In genomic region chr9:127580371-127580770, GRCh38 we compare ENCODE assay signal across 19 cellular contexts. TPM values are rescaled to one million over a fixed set of nuclear protein-coding genes. Genes with fewer than 3 reads are reported as not detected.
DNase-seq lines count a peak whose midpoint lies in the region; ATAC-seq, FAIRE-seq and TF ChIP-seq lines count a peak whose summit lies in the region.
"Had no signal": no experiment of that assay in that cellular context is flagged by ENCODE, and none has a peak within 500 bp of the region (broad histone marks: within the 10 kb centered on the region; RNA-seq: fewer than 3 reads in every experiment).

No MANE protein-coding gene starts in this region.

- peaks cover 60% of the 10 kb centered on the region for H3K4me1 Mint-ChIP-seq in activated CD4-positive, alpha-beta memory T cell treated with anti-CD3 and anti-CD28 coated beads, Interleukin-2, amount 10 ng/mL, durations not matched to agents 7 days and 5 days
- H3K4me1 Mint-ChIP-seq in activated CD4-positive, alpha-beta memory T cell treated with anti-CD3 and anti-CD28 coated beads for 36 hours (ENCODE audit: low read depth): peaks cover 22% of the 10 kb centered on the region
- H3K4me1 Mint-ChIP-seq: activated B cell treated with CpG ODN at 0.5 μM for 24 hours had no signal

- no peak for TF ChIP-seq CTCF in Panc1 (IDR thresholded peaks at IDR 0.05)
- TF ChIP-seq CTCF in fibroblast of lung (conservative IDR thresholded peaks at IDR 0.05 in 1 of 2, IDR thresholded peaks at IDR 0.05 in 1 of 2; ENCODE audit: low read depth in 1 of 2, low read length in 2 of 2): no peak
- no peak for TF ChIP-seq CTCF in transverse colon (IDR thresholded peaks at IDR 0.05)
- no peak for TF ChIP-seq CTCF in kidney (IDR thresholded peaks at IDR 0.05; ENCODE audit: borderline replicate concordance, extremely low read depth, insufficient read depth)

- FAIRE-seq in kidney (lab: Jason Lieb, UNC): no peak
- FAIRE-seq: K562 had no signal

- H3K27ac Mint-ChIP-seq in activated CD4-positive, alpha-beta memory T cell treated with anti-CD3 and anti-CD28 coated beads, Interleukin-2, amount 10 ng/mL, durations not matched to agents 7 days and 5 days: peak overlapping the region; percentile 92
- H3K27ac Mint-ChIP-seq in activated CD4-positive, alpha-beta memory T cell treated with anti-CD3 and anti-CD28 coated beads for 36 hours: no peak overlapping the region
- H3K27ac Mint-ChIP-seq: activated B cell treated with CpG ODN at 0.5 μM for 24 hours; activated naive CD4-positive, alpha-beta T cell treated with anti-CD3 and anti-CD28 coated beads, Interleukin-2, amount 50 U/mL, for 24 hours; stimulated activated memory B cell treated with anti-CD40 and anti-IgM and Interleukin-4, amounts not matched to agents 10 μg/mL and 1 μg/mL and 100 μg/mL, for 72 hours had no signal

- H3K9me3 Mint-ChIP-seq in activated CD4-positive, alpha-beta memory T cell treated with anti-CD3 and anti-CD28 coated beads, Interleukin-2, amount 10 ng/mL, durations not matched to agents 7 days and 5 days: no peaks in the 10 kb centered on the region
- no peaks in the 10 kb centered on the region for H3K9me3 Mint-ChIP-seq in activated CD4-positive, alpha-beta memory T cell treated with anti-CD3 and anti-CD28 coated beads for 36 hours
- H3K9me3 Mint-ChIP-seq: activated B cell treated with CpG ODN at 0.5 μM for 24 hours; activated naive CD4-positive, alpha-beta T cell treated with anti-CD3 and anti-CD28 coated beads, Interleukin-2, amount 50 U/mL, for 24 hours; stimulated activated memory B cell treated with anti-CD40 and anti-IgM and Interleukin-4, amounts not matched to agents 10 μg/mL and 1 μg/mL and 100 μg/mL, for 72 hours; T-cell had no signal

- BruUV-seq in Panc1 (replicated peaks; lab: Mats Ljungman, UMichigan): no TSS peak

- no peak for DNase-seq in activated CD4-positive, alpha-beta memory T cell treated with anti-CD3 and anti-CD28 coated beads, Interleukin-2, amount 10 ng/mL, durations not matched to agents 7 days and 5 days
- no peak for DNase-seq in activated CD4-positive, alpha-beta memory T cell treated with anti-CD3 and anti-CD28 coated beads for 36 hours
- DNase-seq in Panc1 (ENCODE audit: low read depth, low spot score) (no peak), fibroblast of lung (ENCODE audit: low read depth in 2 of 2) (no peak), transverse colon (no peak), kidney (no peak), nucleus accumbens (lab: John Stamatoyannopoulos, UW) (no peak)
- DNase-seq: activated B cell treated with CpG ODN at 0.5 μM for 24 hours, GOT3, NCI-H1048, NCI-H774, ovary, T-cell had no signal

- peak overlapping the region; percentile 17; the same call in 1 of the 2 replicates for H3K27ac ChIP-seq in Panc1 (ENCODE audit: low read length)
- peak overlapping the region; percentile 25 for H3K27ac ChIP-seq in fibroblast of lung (ENCODE audit: insufficient read depth, low read length)
- H3K27ac ChIP-seq in transverse colon: peak overlapping the region; percentile 79 to 92 (median 88)
- no peak overlapping the region for H3K27ac ChIP-seq in kidney (ENCODE audit: low read depth in 2 of 2, low read length in 2 of 2)
- H3K27ac ChIP-seq: cardiac muscle cell, HL-60 had no signal

- no peaks in the 10 kb centered on the region for H3K27me3 Mint-ChIP-seq in activated CD4-positive, alpha-beta memory T cell treated with anti-CD3 and anti-CD28 coated beads, Interleukin-2, amount 10 ng/mL, durations not matched to agents 7 days and 5 days
- peaks cover 2% of the 10 kb centered on the region for H3K27me3 Mint-ChIP-seq in activated CD4-positive, alpha-beta memory T cell treated with anti-CD3 and anti-CD28 coated beads for 36 hours
- H3K27me3 Mint-ChIP-seq: activated naive CD4-positive, alpha-beta T cell treated with anti-CD3 and anti-CD28 coated beads, Interleukin-2, amount 50 U/mL, for 24 hours; T-cell had no signal

- H3K36me3 ChIP-seq in Panc1 (ENCODE audit: control insufficient read depth, insufficient read depth, low read length) (no peaks in the 10 kb centered on the region), fibroblast of lung (ENCODE audit: control insufficient read depth, insufficient read depth, low read length) (no peaks in the 10 kb centered on the region), transverse colon (no peaks in the 10 kb centered on the region), kidney (ENCODE audit: control insufficient read depth in 1 of 2, insufficient read depth in 2 of 2, low read length in 2 of 2) (no peaks in the 10 kb centered on the region)
- H3K36me3 ChIP-seq: cardiac muscle cell, ovary had no signal

- H3K36me3 Mint-ChIP-seq in activated CD4-positive, alpha-beta memory T cell treated with anti-CD3 and anti-CD28 coated beads, Interleukin-2, amount 10 ng/mL, durations not matched to agents 7 days and 5 days (ENCODE audit: low read depth): peaks cover 32% of the 10 kb centered on the region
- no peaks in the 10 kb centered on the region for H3K36me3 Mint-ChIP-seq in activated CD4-positive, alpha-beta memory T cell treated with anti-CD3 and anti-CD28 coated beads for 36 hours
- H3K36me3 Mint-ChIP-seq: activated naive CD4-positive, alpha-beta T cell treated with anti-CD3 and anti-CD28 coated beads, Interleukin-2, amount 50 U/mL, for 24 hours; stimulated activated memory B cell treated with anti-CD40 and anti-IgM and Interleukin-4, amounts not matched to agents 10 μg/mL and 1 μg/mL and 100 μg/mL, for 72 hours; T-cell had no signal

- no peak overlapping the region for H3K4me3 ChIP-seq in Panc1 (ENCODE audit: low read depth in 2 of 2, low read length in 2 of 2)
- H3K4me3 ChIP-seq in fibroblast of lung (replicated peaks in 1 of 4; ENCODE audit: control extremely low read depth in 1 of 4, insufficient read depth in 1 of 4, low read depth in 3 of 4, low read length in 4 of 4): no peak overlapping the region
- H3K4me3 ChIP-seq in transverse colon: no peak overlapping the region
- no peak overlapping the region for H3K4me3 ChIP-seq in kidney (ENCODE audit: low read length in 2 of 2)
- H3K4me3 ChIP-seq: cardiac muscle cell, K562, ovary had no signal

- H3K9me3 ChIP-seq in Panc1 (ENCODE audit: control insufficient read depth, insufficient read depth, low read depth, low read length): no peaks in the 10 kb centered on the region
- H3K9me3 ChIP-seq in fibroblast of lung (ENCODE audit: control insufficient read depth, insufficient read depth, low read depth, low read length): no peaks in the 10 kb centered on the region
- H3K9me3 ChIP-seq in transverse colon: no peaks in the 10 kb centered on the region
- no peaks in the 10 kb centered on the region for H3K9me3 ChIP-seq in kidney (ENCODE audit: control insufficient read depth in 1 of 2, low read length in 2 of 2)
- H3K9me3 ChIP-seq: ovary had no signal

- POLR2A ChIA-PET in activated CD4-positive, alpha-beta memory T cell treated with anti-CD3 and anti-CD28 coated beads, Interleukin-2, amount 10 ng/mL, durations not matched to agents 7 days and 5 days (lab: Charles Lee): interaction anchor here (1.1 to 5.1 kb wide), 4 partner anchors 10 to 54 kb away, joined by 4 to 65 read pairs (median 24); no protein-coding TSS in a partner anchor
- POLR2A ChIA-PET in activated CD4-positive, alpha-beta memory T cell treated with anti-CD3 and anti-CD28 coated beads for 36 hours (lab: Charles Lee): no interaction called here
- POLR2A ChIA-PET in Panc1 (lab: Charles Lee): no interaction called here

- H2AFZ ChIP-seq in fibroblast of lung (ENCODE audit: low read length): no peak overlapping the region

- H3K4me1 ChIP-seq in Panc1 (ENCODE audit: control insufficient read depth, insufficient read depth, low read length): peaks cover 16% of the 10 kb centered on the region; the same call in 1 of the 2 replicates
- peaks cover 19% of the 10 kb centered on the region for H3K4me1 ChIP-seq in fibroblast of lung (ENCODE audit: control insufficient read depth, extremely low read depth, insufficient read depth, low read length)
- H3K4me1 ChIP-seq in transverse colon: peaks cover 19 to 46% (median 30%) of the 10 kb centered on the region in 4 donors
- peaks cover 0 to 12% of the 10 kb centered on the region in 2 donors for H3K4me1 ChIP-seq in kidney (ENCODE audit: control insufficient read depth in 1 of 2, insufficient read depth in 1 of 2, low read depth in 1 of 2, low read length in 2 of 2)

- ATAC-seq in Panc1 (no peak), GM18870 (IDR thresholded peaks at IDR 0.05; ENCODE audit: unreplicated experiment) (no peak)
- ATAC-seq: stimulated activated memory B cell treated with anti-CD40 and anti-IgM and Interleukin-4, amounts not matched to agents 10 μg/mL and 1 μg/mL and 100 μg/mL, for 72 hours; T-cell had no signal

- no peak overlapping the region for H3K9ac ChIP-seq in fibroblast of lung (ENCODE audit: insufficient read depth, low read length)
- H3K9ac ChIP-seq in kidney (ENCODE audit: low read length in 2 of 2): no peak overlapping the region

- no peaks in the 10 kb centered on the region for H3K27me3 ChIP-seq in Panc1 (ENCODE audit: control insufficient read depth, insufficient read depth, low read length)
- no peaks in the 10 kb centered on the region for H3K27me3 ChIP-seq in fibroblast of lung (ENCODE audit: control insufficient read depth, insufficient read depth, low read length)
- no peaks in the 10 kb centered on the region for H3K27me3 ChIP-seq in transverse colon
- H3K27me3 ChIP-seq: cardiac muscle cell, ovary had no signal

- no peaks in the 10 kb centered on the region for H4K20me1 ChIP-seq in fibroblast of lung (ENCODE audit: control insufficient read depth, extremely low read depth, insufficient read depth, low read length)

- H3K4me3 Mint-ChIP-seq in activated CD4-positive, alpha-beta memory T cell treated with anti-CD3 and anti-CD28 coated beads, Interleukin-2, amount 10 ng/mL, durations not matched to agents 7 days and 5 days: peak overlapping the region; percentile 82
- H3K4me3 Mint-ChIP-seq in activated CD4-positive, alpha-beta memory T cell treated with anti-CD3 and anti-CD28 coated beads for 36 hours: no peak overlapping the region
- H3K4me3 Mint-ChIP-seq: activated B cell treated with CpG ODN at 0.5 μM for 24 hours; activated naive CD4-positive, alpha-beta T cell treated with anti-CD3 and anti-CD28 coated beads, Interleukin-2, amount 50 U/mL, for 24 hours; stimulated activated memory B cell treated with anti-CD40 and anti-IgM and Interleukin-4, amounts not matched to agents 10 μg/mL and 1 μg/mL and 100 μg/mL, for 72 hours; T-cell had no signal

- CTCF ChIA-PET in activated CD4-positive, alpha-beta memory T cell treated with anti-CD3 and anti-CD28 coated beads, Interleukin-2, amount 10 ng/mL, durations not matched to agents 7 days and 5 days (lab: Charles Lee): interaction anchor here (0.8 to 3.5 kb wide), 2 partner anchors 55 to 154 kb away, joined by 4 to 11 read pairs; partner anchors contain the start of gene TOR2A
- CTCF ChIA-PET in activated CD4-positive, alpha-beta memory T cell treated with anti-CD3 and anti-CD28 coated beads for 36 hours (lab: Charles Lee): interaction anchor here (0.9 to 3.0 kb wide), 5 partner anchors 12 to 366 kb away, joined by 3 to 12 read pairs (median 3); partner anchors contain the start of gene TOR2A
- CTCF ChIA-PET in Panc1 (lab: Charles Lee): interaction anchor here (0.7 kb wide), 1 partner anchor 186 kb away, joined by 3 read pairs; no protein-coding TSS in a partner anchor

- H3K4me2 ChIP-seq in fibroblast of lung (ENCODE audit: extremely low read depth, insufficient read depth, low read length): peak overlapping the region; percentile 21

- intact Hi-C loops in activated CD4-positive, alpha-beta memory T cell treated with anti-CD3 and anti-CD28 coated beads for 36 hours (cut with micrococcal nuclease): no loop called here
- intact Hi-C loops in Panc1 (cut with micrococcal nuclease; ENCODE audit: unreplicated experiment) (loop anchor here (10.0 kb wide), 1 partner anchor 154 kb away; the partner anchor contains the start of gene TOR2A), transverse colon (cut with DNase I; ENCODE audit: low total_unique reads) (no loop called here), kidney (cut with DNase I) (no loop called here)

- 83% methylated on average over 8 of the region's 8 CpGs; no CpG with 5 or more reads in 1 of the 2 donors for WGBS in transverse colon (ENCODE audit: low coverage in 1 of 2), 2 donors

- H3K79me2 ChIP-seq in fibroblast of lung (ENCODE audit: control insufficient read depth, insufficient read depth, low read length): peaks cover 31% of the 10 kb centered on the region

- no peak for TF ChIP-seq POLR2A in transverse colon (IDR thresholded peaks at IDR 0.05)

- in situ Hi-C loops in Panc1 (cut with HindIII; ENCODE audit: low pct_unique_long_range_greater_than_20kb, low sequenced_read_pairs): no loop called here
- in situ Hi-C loops in transverse colon (cut with MboI; ENCODE audit: low pct_ligation_motif_present in 1 of 4, low pct_unique_long_range_greater_than_20kb in 1 of 4, low sequenced_read_pairs in 3 of 4): loop anchor here in 3 of 4 donors (10.0 to 25.0 kb wide), 4 partner anchors 76 to 332 kb away; partner anchors contain the start of genes ST6GALNAC4 (in 2 of the 3) and TOR2A (in 2 of the 3)

- no peak for TF ChIP-seq EP300 in transverse colon (IDR thresholded peaks at IDR 0.05; ENCODE audit: low read depth)

RNA-seq across cellular contexts. Expression of gene STXBP1, which starts 31.7 kb away (rescaled TPM):
- 10 to 100 TPM; 23.2 to 23.4 TPM for total RNA-seq in activated CD4-positive, alpha-beta memory T cell treated with anti-CD3 and anti-CD28 coated beads, Interleukin-2, amount 10 ng/mL, durations not matched to agents 7 days and 5 days
- 10 to 100 TPM; 27.3 to 27.8 TPM for total RNA-seq in activated CD4-positive, alpha-beta memory T cell treated with anti-CD3 and anti-CD28 coated beads for 36 hours
- total RNA-seq in Panc1 (2021; ENCODE audit: unreplicated experiment): 67.5 TPM
- polyA plus RNA-seq in Panc1 (2012; ENCODE audit: insufficient read length): 62.5 TPM
- 19.8 and 36.0 TPM in 2 replicates for total RNA-seq in fibroblast of lung
- polyA plus RNA-seq in fibroblast of lung: 25.6 and 34.6 TPM in 2 replicates
- 41.9 and 43.7 TPM in 2 replicates for polyA plus RNA-seq in fibroblast of lung (2012)
- polyA minus RNA-seq in fibroblast of lung (ENCODE audit: low replicate concordance): 61.1 and 80.7 TPM in 2 replicates
- total RNA-seq in transverse colon: 100 to 1,000 TPM in 1 of 4 donors, 10 to 100 TPM in 2, 1 to 10 TPM in 1; 7.9 to 193 (median 13.3) TPM
- total RNA-seq in kidney: 32.8 TPM
- polyA plus RNA-seq in kidney (ENCODE audit: insufficient read depth, low read depth, low replicate concordance): 14.3 TPM

Comparison
In these comparisons a context has a peak if more than half of its experiments do, and no peak if none do; other contexts are left out.
1. H3K27ac ChIP-seq: peak in Panc1 (single experiment), fibroblast of lung (single experiment) and transverse colon (4 of 4); none in kidney (0 of 2).